Comparison of ENCODE assay signal across 21 cellular contexts in genomic region chr13:74229242-74229641, GRCh38.
A peak's percentile ranks its signal among the peaks of the same experiment; 100 is the strongest.
DNase-seq lines count a peak whose midpoint lies in the region; ATAC-seq and TF ChIP-seq lines count a peak whose summit lies in the region.
"Had no signal": no experiment of that assay in that cellular context is flagged by ENCODE, and none has a peak within 500 bp of the region (broad histone marks: within the 10 kb centered on the region; RNA-seq: fewer than 3 reads in every experiment).

No MANE protein-coding gene starts in this region.

- ATAC-seq in T-cell (replicated peaks in 1 of 4) (no peak), left colon (peak; percentile 50)
- ATAC-seq: GM12878, HCT116, PC-3 had no signal

- in situ Hi-C loops in mammary epithelial cell (cut with MboI; ENCODE audit: low sequenced_read_pairs in 2 of 2), result no loop called here

- H3K4me2 ChIP-seq in mammary epithelial cell (ENCODE audit: insufficient read depth, low read depth, low read length) (no peak overlapping the region), H9 (ENCODE audit: insufficient read depth, insufficient read length, low read length) (no peak overlapping the region)

- H3K9me3 ChIP-seq in mammary epithelial cell (replicated peaks; ENCODE audit: insufficient read depth, low read length), result no peaks in the 10 kb centered on the region
- H3K9me3 ChIP-seq in H9 (ENCODE audit: control insufficient read depth, low read depth, low read length), result no peaks in the 10 kb centered on the region
- H3K9me3 ChIP-seq: MG63 had no signal

- H3K56ac ChIP-seq in H9 (ENCODE audit: insufficient read length, low read depth, low read length), result no peak overlapping the region

- H2AK5ac ChIP-seq in H9 (ENCODE audit: insufficient read length, low read length), result no peak overlapping the region

- dilution Hi-C loops in mammary epithelial cell (cut with HindIII; ENCODE audit: low sequenced_read_pairs), result no loop called here

- no peak overlapping the region for H3K4me3 ChIP-seq in mammary epithelial cell (replicated peaks in 1 of 3; ENCODE audit: insufficient read depth in 1 of 3, low read depth in 2 of 3, low read length in 3 of 3)
- H3K4me3 ChIP-seq: GM12878, MG63 had no signal

- no peaks in the 10 kb centered on the region for H3K27me3 Mint-ChIP-seq in MCF 10A (ENCODE audit: insufficient read depth, unreplicated experiment)
- H3K27me3 Mint-ChIP-seq in T-cell, result no peaks in the 10 kb centered on the region
- H3K27me3 Mint-ChIP-seq in H9 (ENCODE audit: low read depth), result no peaks in the 10 kb centered on the region; the same call in 1 of the 2 replicates

- H2BK20ac ChIP-seq in H9 (ENCODE audit: low read depth, low read length, poor library complexity, severe bottlenecking), result no peak overlapping the region

- H2AFZ ChIP-seq in mammary epithelial cell (ENCODE audit: low read depth, low read length) (no peak overlapping the region), H9 (ENCODE audit: low read length) (no peak overlapping the region)

- no peak overlapping the region for H3K14ac ChIP-seq in H9 (ENCODE audit: insufficient read depth, low read length)

- H3K27ac Mint-ChIP-seq in MCF 10A (ENCODE audit: low read depth, unreplicated experiment), result no peak overlapping the region
- peak overlapping the region; percentile 46 to 98 for H3K27ac Mint-ChIP-seq in T-cell
- H3K27ac Mint-ChIP-seq in H9, result no peak overlapping the region

- CTCF ChIA-PET in mammary epithelial cell (lab: Charles Lee; ENCODE audit: low non-redundant PET), result interaction anchor here (0.6 kb wide), 1 partner anchor 1253 kb away, joined by 3 read pairs; the partner anchor contains the start of gene TBC1D4
- CTCF ChIA-PET in MCF 10A (lab: Yijun Ruan, JAX), result no interaction called here
- CTCF ChIA-PET in T-cell (lab: Charles Lee), result interaction anchor here in 1 of 2 donors (3.6 kb wide), 1 partner anchor 58 kb away, joined by 21 read pairs; no protein-coding TSS in a partner anchor

- H3K9ac ChIP-seq in mammary epithelial cell (ENCODE audit: insufficient read depth, low read length) (no peak overlapping the region), H9 (ENCODE audit: extremely low read depth, insufficient read length, low read length) (no peak overlapping the region)

- H3K9me3 Mint-ChIP-seq in MCF 10A (ENCODE audit: unreplicated experiment) (no peaks in the 10 kb centered on the region), T-cell (peaks cover 0 to 10% (median 4%) of the 10 kb centered on the region in 3 donors), H9 (no peaks in the 10 kb centered on the region)

- no peak overlapping the region for H2BK120ac ChIP-seq in H9 (ENCODE audit: low read depth, low read length, poor library complexity, severe bottlenecking)

- H3K4me1 ChIP-seq in mammary epithelial cell (ENCODE audit: insufficient read depth, low read length) (no peaks in the 10 kb centered on the region), H9 (ENCODE audit: insufficient read depth, low read length) (no peaks in the 10 kb centered on the region)

- POLR2A ChIA-PET in MCF 10A (lab: Yijun Ruan, JAX), result no interaction called here
- POLR2A ChIA-PET in T-cell (lab: Charles Lee), result no interaction called here

- H4K8ac ChIP-seq in H9 (replicated peaks; ENCODE audit: insufficient read length, low read depth, low read length), result no peak overlapping the region

- no peaks in the 10 kb centered on the region for H4K20me1 ChIP-seq in mammary epithelial cell (ENCODE audit: insufficient read depth, low read length)
- no peaks in the 10 kb centered on the region for H4K20me1 ChIP-seq in H9 (ENCODE audit: control insufficient read depth, insufficient read depth, insufficient read length)

- H4K91ac ChIP-seq in H9 (ENCODE audit: insufficient read length, low read depth, low read length), result no peak overlapping the region

- H2BK15ac ChIP-seq in H9 (ENCODE audit: low read depth, low read length), result no peak overlapping the region

- H3K79me2 ChIP-seq in mammary epithelial cell (ENCODE audit: insufficient read depth, low read length) (no peaks in the 10 kb centered on the region), H9 (ENCODE audit: insufficient read depth, low read length) (no peaks in the 10 kb centered on the region)

- DNase-seq in mammary epithelial cell (peak; percentile 20), MCF 10A (ENCODE audit: unreplicated experiment) (no peak), T-cell (no peak), left colon (no peak), pons (ENCODE audit: low spot score) (no peak), H9 (no peak), SKM-1 treated with dmso at 0.1 percent for 144 hours (lab: John Stamatoyannopoulos, UW; ENCODE audit: unreplicated experiment) (no peak)
- DNase-seq: DMS53; Karpas-422; MG63; NCI-H1105 treated with DMSO at 0.1 percent for 48 hours; NCI-H146; NCI-H1930; NCI-H2107; NCI-H524; NCI-H748 treated with DMSO at 0.1 percent for 48 hours; NK-92 treated with Interleukin-12 subunit alpha and Interleukin-12 subunit beta, amount 100 ng/mL, for 24 hours; PC-3 had no signal

- BruUV-seq in mammary epithelial cell (replicated peaks; lab: Mats Ljungman, UMichigan) (no TSS peak), MCF 10A (replicated peaks; lab: Mats Ljungman, UMichigan) (no TSS peak)

- H3K4me1 Mint-ChIP-seq in MCF 10A (ENCODE audit: insufficient read depth, unreplicated experiment), result no peaks in the 10 kb centered on the region
- H3K4me1 Mint-ChIP-seq in T-cell, result peaks cover 45 to 46% (median 46%) of the 10 kb centered on the region in 3 donors
- H3K4me1 Mint-ChIP-seq in H9, result no peaks in the 10 kb centered on the region

- 53% methylated on average over 4 of the region's 4 CpGs for WGBS in mammary epithelial cell (ENCODE audit: low coverage, missing lambda C conversion rate)
- no CpG with 5 or more reads among the region's 4 CpGs for WGBS in H9 (ENCODE audit: extremely low coverage, insufficient read length, low lambda C conversion rate)

- H3K27ac ChIP-seq in mammary epithelial cell (ENCODE audit: insufficient read depth, low read depth, low read length) (no peak overlapping the region), H9 (ENCODE audit: insufficient read length, low read depth, low read length) (no peak overlapping the region)
- H3K27ac ChIP-seq: HL-60 had no signal

- H3K4ac ChIP-seq in H9 (ENCODE audit: low read depth, low read length), result no peak overlapping the region

- no peaks in the 10 kb centered on the region for H3K23me2 ChIP-seq in H9 (ENCODE audit: insufficient read length, low read depth, low read length, poor library complexity, severe bottlenecking)

- no peak overlapping the region for H3K23ac ChIP-seq in H9 (ENCODE audit: insufficient read length, low read depth, low read length)

- H2BK12ac ChIP-seq in H9 (ENCODE audit: insufficient read length, low read depth, low read length), result no peak overlapping the region

- no peak overlapping the region for H4K5ac ChIP-seq in H9 (ENCODE audit: insufficient read length, low read depth, low read length)

- H3K36me3 ChIP-seq in mammary epithelial cell (ENCODE audit: insufficient read depth, low read length), result no peaks in the 10 kb centered on the region
- H3K36me3 ChIP-seq: MG63 had no signal

- TF ChIP-seq CTCF in mammary epithelial cell (conservative IDR thresholded peaks at IDR 0.05 in 1 of 2, IDR thresholded peaks at IDR 0.05 in 1 of 2; ENCODE audit: extremely low read depth in 1 of 2, insufficient read depth in 1 of 2, low read depth in 1 of 2, low read length in 2 of 2) (no peak), MCF 10A (IDR thresholded peaks at IDR 0.05; ENCODE audit: unreplicated experiment) (no peak), H9 (conservative IDR thresholded peaks at IDR 0.05) (no peak)

- no peak overlapping the region for H2BK5ac ChIP-seq in H9 (ENCODE audit: insufficient read length, low read length)

- no peak overlapping the region for H3K18ac ChIP-seq in H9 (ENCODE audit: insufficient read length, low read depth, low read length)

- H3K27me3 ChIP-seq in mammary epithelial cell (ENCODE audit: insufficient read depth, low read length) (no peaks in the 10 kb centered on the region), H9 (ENCODE audit: insufficient read depth, low read length) (no peaks in the 10 kb centered on the region)
- H3K27me3 ChIP-seq: MG63 had no signal

- H3K4me3 Mint-ChIP-seq in MCF 10A (ENCODE audit: unreplicated experiment) (no peak overlapping the region), T-cell (no peak overlapping the region), H9 (no peak overlapping the region)

- no peaks in the 10 kb centered on the region for H3K79me1 ChIP-seq in H9 (ENCODE audit: insufficient read depth, low read depth, low read length, poor library complexity, severe bottlenecking)

- intact Hi-C loops in mammary epithelial cell (cut with micrococcal nuclease), result no loop called here
- intact Hi-C loops in MCF 10A (cut with micrococcal nuclease), result no loop called here
- intact Hi-C loops in left colon (cut with DNase I, micrococcal nuclease), result no loop called here

- no peak overlapping the region for H3T11ph ChIP-seq in H9 (ENCODE audit: low read length)

- H3K36me3 Mint-ChIP-seq in MCF 10A (ENCODE audit: insufficient read depth, unreplicated experiment) (no peaks in the 10 kb centered on the region), T-cell (peaks cover 3% of the 10 kb centered on the region), H9 (ENCODE audit: insufficient read depth in 1 of 3, low read depth in 3 of 3) (no peaks in the 10 kb centered on the region)

Comparison
In these comparisons a context has a peak if more than half of its experiments do, and no peak if none do; other contexts are left out.
1. H3K27ac Mint-ChIP-seq: peak in T-cell (2 of 2); none in MCF 10A (single experiment) and H9 (0 of 3).